ENCODE assay signal across 8 cellular contexts in the genomic region with DNA sequence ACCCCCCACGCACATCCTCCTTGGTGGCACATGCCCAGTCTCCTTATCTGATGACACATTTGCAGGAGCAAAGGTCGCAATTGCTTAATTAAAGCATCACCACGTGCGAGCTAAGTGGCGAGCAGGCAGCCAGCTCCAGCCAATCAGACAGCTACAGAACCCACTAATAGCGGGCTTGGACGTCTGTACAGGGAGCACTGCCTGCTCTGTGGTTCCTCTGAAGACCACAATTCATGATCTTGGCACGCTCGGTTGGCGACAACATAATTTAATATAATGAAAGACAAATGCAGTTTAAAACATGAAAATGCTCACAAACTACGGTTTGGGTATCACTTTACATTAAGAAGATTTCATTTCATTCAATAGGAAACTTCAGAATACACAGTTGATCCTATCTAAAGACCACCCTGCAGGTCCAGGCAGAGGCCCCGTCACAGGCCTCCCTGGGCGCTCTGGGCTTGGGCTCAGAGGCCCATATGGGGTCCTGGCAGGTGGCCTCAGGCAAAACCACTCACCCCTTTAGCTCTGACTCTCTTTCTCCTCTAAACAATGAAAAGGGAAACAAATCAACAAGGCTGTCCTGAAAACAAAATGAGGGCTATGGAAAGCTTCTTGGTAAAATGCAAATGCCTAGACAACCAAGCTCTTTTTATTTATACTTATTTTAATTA. TPM values are rescaled to one million over a fixed set of nuclear protein-coding genes. Genes with fewer than 3 reads are reported as not detected.
DNase-seq lines count a peak whose midpoint lies in the region; ATAC-seq and TF ChIP-seq lines count a peak whose summit lies in the region.

No MANE protein-coding gene starts in this region.

- DNase-seq in CMK (ENCODE audit: low read depth), result peak; percentile 24
- DNase-seq in NCI-H69 (lab: John Stamatoyannopoulos, UW), result peak; percentile 31
- peak; percentile 56 for DNase-seq in astrocyte of the spinal cord (ENCODE audit: low read depth, low spot score)
- peak; percentile 46 for DNase-seq in myocyte (ENCODE audit: low read depth)
- DNase-seq in activated effector memory CD4-positive, alpha-beta T cell treated with Interleukin-2 at 50 U/mL for 16 hours, result no peak
- no peak for DNase-seq in NCI-H146 (lab: John Stamatoyannopoulos, UW)

- in situ Hi-C loops in astrocyte of the spinal cord (cut with HindIII; ENCODE audit: low sequenced_read_pairs), result no loop called here

- TF ChIP-seq CTCF in astrocyte of the spinal cord (IDR thresholded peaks at IDR 0.05; ENCODE audit: low read depth, low read length), result no peak

- H3K4me3 ChIP-seq in astrocyte of the spinal cord (ENCODE audit: low read depth, low read length), result no peak overlapping the region

- ATAC-seq in HG03280 (IDR thresholded peaks at IDR 0.05; ENCODE audit: unreplicated experiment) (no peak), GM18511 (IDR thresholded peaks at IDR 0.05; ENCODE audit: unreplicated experiment) (no peak)

RNA-seq across cellular contexts. Expression of a gene that starts 10.4 kb away (rescaled TPM):
- total RNA-seq in myocyte, result 45.5 and 49.3 TPM in 2 replicates
- polyA plus RNA-seq in myocyte (2012), result 47.2 TPM

Comparison
In these comparisons a context has a peak if more than half of its experiments do, and no peak if none do; other contexts are left out.
1. DNase-seq: peak in CMK (single experiment), NCI-H69 (single experiment), astrocyte of the spinal cord (single experiment) and myocyte (single experiment); none in activated effector memory CD4-positive, alpha-beta T cell treated with Interleukin-2 at 50 U/mL for 16 hours (single experiment) and NCI-H146 (single experiment).